In the genomic region with DNA sequence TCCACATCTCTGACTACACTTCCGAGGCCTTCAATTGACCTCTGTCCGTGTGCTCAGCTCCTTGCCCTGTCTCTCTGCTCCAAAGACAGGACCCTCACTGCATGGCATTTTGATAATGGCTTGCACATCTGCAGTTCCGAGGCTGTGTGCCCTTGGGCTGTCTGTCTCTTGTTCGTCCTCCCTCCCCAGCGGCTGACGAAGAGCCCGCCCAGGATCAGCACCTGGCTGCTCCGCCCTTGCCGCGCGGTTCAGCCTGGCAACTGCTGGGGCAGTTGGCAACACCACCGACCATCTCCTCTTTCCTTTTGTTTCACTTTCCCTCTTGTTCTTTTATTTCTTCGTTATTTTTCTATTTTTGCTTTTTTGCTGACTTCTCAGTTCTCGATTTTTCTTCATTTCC, we compare ENCODE assay signal across 23 cellular contexts.
"Had no signal": no experiment of that assay in that cellular context is flagged by ENCODE, and none has a peak within 500 bp of the region (broad histone marks: within the 10 kb centered on the region; RNA-seq: fewer than 3 reads in every experiment).

No MANE protein-coding gene starts in this region.

- FAIRE-seq: endometrium had no signal

- H3K27ac ChIP-seq: coronary artery, esophagus muscularis mucosa, gastroesophageal sphincter, ovary, right atrium auricular region, sigmoid colon, skin epidermis, suprapubic skin, tibial artery, upper lobe of left lung had no signal

- H3K4me1 ChIP-seq: esophagus muscularis mucosa, gastroesophageal sphincter, right atrium auricular region, sigmoid colon, suprapubic skin, tibial artery, upper lobe of left lung had no signal

- H3K27me3 ChIP-seq: esophagus muscularis mucosa, ovary, right atrium auricular region, sigmoid colon, suprapubic skin, tibial artery, upper lobe of left lung had no signal

- H3K9me3 ChIP-seq: esophagus muscularis mucosa, gastroesophageal sphincter, ovary, right atrium auricular region, sigmoid colon, suprapubic skin, upper lobe of left lung had no signal

- H3K36me3 Mint-ChIP-seq: naive thymus-derived CD4-positive, alpha-beta T cell had no signal

- H3K36me3 ChIP-seq: esophagus muscularis mucosa, gastroesophageal sphincter, ovary, right atrium auricular region, sigmoid colon, suprapubic skin, tibial artery, upper lobe of left lung had no signal

- DNase-seq: central memory CD4-positive, alpha-beta T cell; effector memory CD4-positive, alpha-beta T cell; glutamatergic neuron; islet precursor cell; left cardiac atrium; left ventricle myocardium superior; mesendoderm; naive thymus-derived CD4-positive, alpha-beta T cell; nucleus accumbens; ovary; sigmoid colon; stimulated activated CD4-positive, alpha-beta T cell treated with anti-CD3 and anti-CD28 coated beads, Interleukin-12 subunit alpha, Interleukin-12 subunit beta, amount 100 ng/mL, for 4 hours; stimulated activated naive CD4-positive, alpha-beta T cell treated with Interleukin-2 at 50 U/mL for 16 hours; tibial artery had no signal

- ATAC-seq: gastroesophageal sphincter; left cardiac atrium; left ventricle myocardium superior; naive thymus-derived CD4-positive, alpha-beta T cell had no signal

- H3K4me3 Mint-ChIP-seq: naive thymus-derived CD4-positive, alpha-beta T cell; neural crest cell had no signal

- H3K4me3 ChIP-seq: coronary artery, esophagus muscularis mucosa, gastroesophageal sphincter, ovary, right atrium auricular region, sigmoid colon, skin epidermis, suprapubic skin, tibial artery, upper lobe of left lung had no signal
